ENCODE assay signal across 17 cellular contexts in the genomic region with DNA sequence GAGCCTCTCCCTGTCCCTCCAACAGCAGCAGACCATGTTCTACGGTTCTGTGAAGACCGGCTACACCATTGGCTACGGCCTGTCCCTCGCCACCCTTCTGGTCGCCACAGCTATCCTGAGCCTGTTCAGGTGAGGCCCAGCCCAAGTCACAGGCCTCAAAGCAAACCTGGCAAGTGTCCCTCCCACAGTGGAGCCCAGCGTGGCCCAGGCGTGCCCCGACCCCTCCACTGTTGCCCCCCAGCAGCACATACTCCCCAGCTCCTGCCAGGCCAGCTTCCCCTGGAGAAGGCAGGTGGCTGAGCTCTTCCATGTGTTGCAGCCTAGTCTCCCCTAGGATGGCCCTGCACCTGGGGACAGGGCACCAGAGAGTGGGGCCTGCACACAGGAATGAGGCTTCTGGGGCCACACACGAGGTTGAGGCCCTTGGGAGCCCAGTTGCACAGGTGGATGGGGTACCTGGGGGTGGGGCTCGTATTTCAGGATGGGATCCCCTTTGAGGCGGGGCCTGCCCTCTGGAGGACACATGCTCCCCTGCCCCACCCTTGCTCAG. TPM values are rescaled to one million over a fixed set of nuclear protein-coding genes. Genes with fewer than 3 reads are reported as not detected.
DNase-seq lines count a peak whose midpoint lies in the region; ATAC-seq lines count a peak whose summit lies in the region.
"Had no signal": no experiment of that assay in that cellular context is flagged by ENCODE, and none has a peak within 500 bp of the region (broad histone marks: within the 10 kb centered on the region; RNA-seq: fewer than 3 reads in every experiment).

No MANE protein-coding gene starts in this region.

- H3K9ac ChIP-seq in mesendoderm (ENCODE audit: low read length): no peak overlapping the region
- H3K9ac ChIP-seq: KMS-11 had no signal

- H4K5ac ChIP-seq in mesendoderm (ENCODE audit: low read length): no peak overlapping the region

- no peaks in the 10 kb centered on the region for H3K79me1 ChIP-seq in mesendoderm (ENCODE audit: low read length)

- no peak overlapping the region for H3K4me2 ChIP-seq in mesendoderm (ENCODE audit: low read length)
- H3K4me2 ChIP-seq: KMS-11 had no signal

- CTCF ChIA-PET in activated CD8-positive, alpha-beta memory T cell treated with anti-CD3 and anti-CD28 coated beads, Interleukin-2, amount 10 ng/mL, durations not matched to agents 7 days and 5 days (lab: Charles Lee): interaction anchor here (1.6 to 2.9 kb wide), 3 partner anchors 10 to 25 kb away, joined by 4 to 14 read pairs (median 8); a partner anchor contains a TSS
- CTCF ChIA-PET in activated CD4-positive, alpha-beta memory T cell treated with anti-CD3 and anti-CD28 coated beads for 36 hours (lab: Charles Lee): interaction anchor here (1.6 to 2.4 kb wide), 3 partner anchors 9 to 26 kb away, joined by 5 to 14 read pairs (median 10); a partner anchor contains a TSS

- H4K8ac ChIP-seq in mesendoderm (ENCODE audit: low read depth, low read length): no peak overlapping the region

- no peaks in the 10 kb centered on the region for H3K36me3 Mint-ChIP-seq in activated CD8-positive, alpha-beta memory T cell treated with anti-CD3 and anti-CD28 coated beads, Interleukin-2, amount 10 ng/mL, durations not matched to agents 7 days and 5 days
- H3K36me3 Mint-ChIP-seq in CD4-positive, CD25-positive, alpha-beta regulatory T cell: peaks cover 23% of the 10 kb centered on the region
- peaks cover 5% of the 10 kb centered on the region for H3K36me3 Mint-ChIP-seq in activated CD4-positive, alpha-beta memory T cell treated with anti-CD3 and anti-CD28 coated beads for 36 hours

- no peak overlapping the region for H2BK120ac ChIP-seq in mesendoderm (ENCODE audit: low read depth, low read length)

- H3K9me3 Mint-ChIP-seq in activated CD8-positive, alpha-beta memory T cell treated with anti-CD3 and anti-CD28 coated beads, Interleukin-2, amount 10 ng/mL, durations not matched to agents 7 days and 5 days (ENCODE audit: low read depth): no peaks in the 10 kb centered on the region
- H3K9me3 Mint-ChIP-seq in CD4-positive, CD25-positive, alpha-beta regulatory T cell: no peaks in the 10 kb centered on the region
- no peaks in the 10 kb centered on the region for H3K9me3 Mint-ChIP-seq in activated CD4-positive, alpha-beta memory T cell treated with anti-CD3 and anti-CD28 coated beads for 36 hours

- no CpG with 5 or more reads among the region's 11 CpGs for WGBS in mesendoderm (ENCODE audit: extremely low coverage, insufficient coverage, low lambda C conversion rate)

- no peak overlapping the region for H3K4me3 ChIP-seq in CD4-positive, CD25-positive, alpha-beta regulatory T cell (ENCODE audit: low read depth, low read length)
- no peak overlapping the region for H3K4me3 ChIP-seq in mesendoderm (ENCODE audit: low read length)
- H3K4me3 ChIP-seq: SJCRH30, skin epidermis, testis had no signal

- intact Hi-C loops in activated CD4-positive, alpha-beta memory T cell treated with anti-CD3 and anti-CD28 coated beads for 36 hours (cut with micrococcal nuclease): no loop called here
- intact Hi-C loops in sciatic nerve (cut with DNase I): no loop called here

- H3K27ac Mint-ChIP-seq in activated CD8-positive, alpha-beta memory T cell treated with anti-CD3 and anti-CD28 coated beads, Interleukin-2, amount 10 ng/mL, durations not matched to agents 7 days and 5 days: peak overlapping the region; percentile 18
- H3K27ac Mint-ChIP-seq in CD4-positive, CD25-positive, alpha-beta regulatory T cell: peak overlapping the region; percentile 90 to 95 (median 92)
- peak overlapping the region; percentile 71 for H3K27ac Mint-ChIP-seq in activated CD4-positive, alpha-beta memory T cell treated with anti-CD3 and anti-CD28 coated beads for 36 hours
- H3K27ac Mint-ChIP-seq: B cell had no signal

- no peak overlapping the region for H3K27ac ChIP-seq in CD4-positive, CD25-positive, alpha-beta regulatory T cell (ENCODE audit: insufficient read depth, low read length, poor library complexity, severe bottlenecking)
- H3K27ac ChIP-seq in mesendoderm (ENCODE audit: low read depth, low read length): no peak overlapping the region
- H3K27ac ChIP-seq: KMS-11, SJCRH30, testis had no signal

- H3K4me1 Mint-ChIP-seq in activated CD8-positive, alpha-beta memory T cell treated with anti-CD3 and anti-CD28 coated beads, Interleukin-2, amount 10 ng/mL, durations not matched to agents 7 days and 5 days: peaks cover 27% of the 10 kb centered on the region
- peaks cover 0 to 69% (median 26%) of the 10 kb centered on the region in 4 donors for H3K4me1 Mint-ChIP-seq in CD4-positive, CD25-positive, alpha-beta regulatory T cell
- H3K4me1 Mint-ChIP-seq in activated CD4-positive, alpha-beta memory T cell treated with anti-CD3 and anti-CD28 coated beads for 36 hours (ENCODE audit: low read depth): peaks cover 63% of the 10 kb centered on the region

- H3K4ac ChIP-seq in mesendoderm (ENCODE audit: low read depth, low read length): no peak overlapping the region

- no peak overlapping the region for H3K18ac ChIP-seq in mesendoderm (ENCODE audit: low read length)

- no peak for ATAC-seq in activated CD8-positive, alpha-beta memory T cell treated with anti-CD3 and anti-CD28 coated beads, Interleukin-2, amount 10 ng/mL, durations not matched to agents 7 days and 5 days
- peak in 1 of 2 donors; percentile 3 for ATAC-seq in CD4-positive, CD25-positive, alpha-beta regulatory T cell (ENCODE audit: low read depth in 2 of 2)
- ATAC-seq in GM19023 (IDR thresholded peaks at IDR 0.05; ENCODE audit: unreplicated experiment) (no peak), sciatic nerve (no peak)
- ATAC-seq: left cardiac atrium had no signal

- H3K79me2 ChIP-seq in mesendoderm (ENCODE audit: control insufficient read depth, insufficient read depth, low read length): no peaks in the 10 kb centered on the region

- POLR2A ChIA-PET in activated CD4-positive, alpha-beta memory T cell treated with anti-CD3 and anti-CD28 coated beads for 36 hours (lab: Charles Lee): no interaction called here

- no peaks in the 10 kb centered on the region for H3K27me3 ChIP-seq in CD4-positive, CD25-positive, alpha-beta regulatory T cell (ENCODE audit: control insufficient read depth, insufficient read depth, low read length)
- no peaks in the 10 kb centered on the region for H3K27me3 ChIP-seq in mesendoderm (ENCODE audit: insufficient read depth, low read length, poor library complexity)
- H3K27me3 ChIP-seq: SJCRH30, testis had no signal

- peak overlapping the region; percentile 24 for H3K23ac ChIP-seq in mesendoderm (ENCODE audit: low read length)

- H3K9me3 ChIP-seq in CD4-positive, CD25-positive, alpha-beta regulatory T cell (ENCODE audit: control insufficient read depth in 2 of 2, low read length in 2 of 2): no peaks in the 10 kb centered on the region
- H3K9me3 ChIP-seq: SJCRH30, testis had no signal

- peaks cover 54% of the 10 kb centered on the region for H3K4me1 ChIP-seq in CD4-positive, CD25-positive, alpha-beta regulatory T cell (ENCODE audit: control insufficient read depth, insufficient read depth, low read length, poor library complexity, severe bottlenecking)
- no peaks in the 10 kb centered on the region for H3K4me1 ChIP-seq in mesendoderm (ENCODE audit: control insufficient read depth, low read depth, low read length)
- H3K4me1 ChIP-seq: SJCRH30, testis had no signal

- H3K4me3 Mint-ChIP-seq in activated CD8-positive, alpha-beta memory T cell treated with anti-CD3 and anti-CD28 coated beads, Interleukin-2, amount 10 ng/mL, durations not matched to agents 7 days and 5 days: no peak overlapping the region
- peak overlapping the region in 3 of 4 donors; percentile 44 to 78 (median 55) for H3K4me3 Mint-ChIP-seq in CD4-positive, CD25-positive, alpha-beta regulatory T cell
- H3K4me3 Mint-ChIP-seq in activated CD4-positive, alpha-beta memory T cell treated with anti-CD3 and anti-CD28 coated beads for 36 hours: no peak overlapping the region
- H3K4me3 Mint-ChIP-seq: B cell had no signal

- no peak for DNase-seq in activated CD8-positive, alpha-beta memory T cell treated with anti-CD3 and anti-CD28 coated beads, Interleukin-2, amount 10 ng/mL, durations not matched to agents 7 days and 5 days
- no peak for DNase-seq in activated CD8-positive, alpha-beta memory T cell treated with anti-CD3 and anti-CD28 coated beads for 24 hours
- peak in 1 of 3 donors; percentile 15 for DNase-seq in CD4-positive, CD25-positive, alpha-beta regulatory T cell
- DNase-seq in activated CD4-positive, alpha-beta memory T cell treated with anti-CD3 and anti-CD28 coated beads for 36 hours: no peak
- DNase-seq in mesendoderm: no peak
- no peak for DNase-seq in anterior cingulate cortex (lab: John Stamatoyannopoulos, UW)
- DNase-seq in sciatic nerve (ENCODE audit: low spot score): no peak
- DNase-seq: NCI-H1436 treated with DMSO at 0.1 percent for 48 hours; NK-92 treated with Interleukin-12 subunit alpha and Interleukin-12 subunit beta, amount 100 ng/mL, for 24 hours; occipital lobe; SJCRH30; testis had no signal

- no peaks in the 10 kb centered on the region for H3K27me3 Mint-ChIP-seq in activated CD8-positive, alpha-beta memory T cell treated with anti-CD3 and anti-CD28 coated beads, Interleukin-2, amount 10 ng/mL, durations not matched to agents 7 days and 5 days
- H3K27me3 Mint-ChIP-seq in CD4-positive, CD25-positive, alpha-beta regulatory T cell: no peaks in the 10 kb centered on the region
- H3K27me3 Mint-ChIP-seq in activated CD4-positive, alpha-beta memory T cell treated with anti-CD3 and anti-CD28 coated beads for 36 hours: no peaks in the 10 kb centered on the region
- H3K27me3 Mint-ChIP-seq: B cell had no signal

- no peak overlapping the region for H2AK5ac ChIP-seq in mesendoderm (ENCODE audit: low read length)

- peaks cover 4% of the 10 kb centered on the region for H3K36me3 ChIP-seq in CD4-positive, CD25-positive, alpha-beta regulatory T cell (ENCODE audit: control insufficient read depth, insufficient read depth, low read length)
- H3K36me3 ChIP-seq in mesendoderm (ENCODE audit: control insufficient read depth, insufficient read depth, low read length): no peaks in the 10 kb centered on the region
- H3K36me3 ChIP-seq: SJCRH30 had no signal

- H3K56ac ChIP-seq in mesendoderm (ENCODE audit: low read length): no peak overlapping the region

- H2BK5ac ChIP-seq in mesendoderm (ENCODE audit: low read length): no peak overlapping the region

- no peak overlapping the region for H2BK15ac ChIP-seq in mesendoderm (replicated peaks; ENCODE audit: low read depth)

RNA-seq across cellular contexts. Expression of a gene that starts 25.0 kb away (rescaled TPM):
- total RNA-seq in activated CD8-positive, alpha-beta memory T cell treated with anti-CD3 and anti-CD28 coated beads, Interleukin-2, amount 10 ng/mL, durations not matched to agents 7 days and 5 days: 1 to 10 TPM in 1 of 2 experiments, under 1 TPM in 1; 0.14 to 1.9 TPM
- total RNA-seq in CD4-positive, CD25-positive, alpha-beta regulatory T cell: 31.2 TPM
- 10 to 100 TPM in 1 of 4 donors, 1 to 10 TPM in 3; 5.0 to 10.7 (median 8.1) TPM for polyA plus RNA-seq in CD4-positive, CD25-positive, alpha-beta regulatory T cell
- total RNA-seq in activated CD4-positive, alpha-beta memory T cell treated with anti-CD3 and anti-CD28 coated beads for 36 hours: 1 to 10 TPM; 5.9 to 6.5 TPM
- 2.8 TPM for polyA plus RNA-seq in mesendoderm (2013, experiment 1 of 2)
- polyA plus RNA-seq in mesendoderm (2013, experiment 2 of 2): 2.9 TPM
- total RNA-seq in sciatic nerve: 5.8 TPM
- total RNA-seq: SJCRH30 had no signal

RNA-seq across cellular contexts. Expression of a gene that starts 54.3 kb away (rescaled TPM):
- total RNA-seq in activated CD8-positive, alpha-beta memory T cell treated with anti-CD3 and anti-CD28 coated beads, Interleukin-2, amount 10 ng/mL, durations not matched to agents 7 days and 5 days: 10 to 100 TPM; 46.1 to 47.3 TPM
- total RNA-seq in CD4-positive, CD25-positive, alpha-beta regulatory T cell: 72.0 TPM
- 10 to 100 TPM; 40.9 to 53.9 (median 51.4) TPM for polyA plus RNA-seq in CD4-positive, CD25-positive, alpha-beta regulatory T cell
- 10 to 100 TPM; 47.0 to 49.2 TPM for total RNA-seq in activated CD4-positive, alpha-beta memory T cell treated with anti-CD3 and anti-CD28 coated beads for 36 hours
- polyA plus RNA-seq in mesendoderm (2013, experiment 1 of 2): 23.5 TPM
- 24.1 TPM for polyA plus RNA-seq in mesendoderm (2013, experiment 2 of 2)
- 59.5 TPM for total RNA-seq in sciatic nerve

Comparison
In these comparisons a context has a peak if more than half of its experiments do, and no peak if none do; other contexts are left out.
1. H3K27ac Mint-ChIP-seq: peak in every context shown above with its lines; median percentile 92 in CD4-positive, CD25-positive, alpha-beta regulatory T cell; 71 in activated CD4-positive, alpha-beta memory T cell treated with anti-CD3 and anti-CD28 coated beads for 36 hours; 18 in activated CD8-positive, alpha-beta memory T cell treated with anti-CD3 and anti-CD28 coated beads, Interleukin-2, amount 10 ng/mL, durations not matched to agents 7 days and 5 days.
2. H3K4me3 Mint-ChIP-seq: peak in CD4-positive, CD25-positive, alpha-beta regulatory T cell (3 of 4); none in activated CD8-positive, alpha-beta memory T cell treated with anti-CD3 and anti-CD28 coated beads, Interleukin-2, amount 10 ng/mL, durations not matched to agents 7 days and 5 days (single experiment) and activated CD4-positive, alpha-beta memory T cell treated with anti-CD3 and anti-CD28 coated beads for 36 hours (single experiment).